Comparison of ENCODE assay signal across 9 cellular contexts in genomic region chr12:66189476-66189823, GRCh38. TPM values are rescaled to one million over a fixed set of nuclear protein-coding genes. Genes with fewer than 3 reads are reported as not detected.
DNase-seq lines count a peak whose midpoint lies in the region; ATAC-seq and TF ChIP-seq lines count a peak whose summit lies in the region.
"Had no signal": no experiment of that assay in that cellular context is flagged by ENCODE, and none has a peak within 500 bp of the region (broad histone marks: within the 10 kb centered on the region; RNA-seq: fewer than 3 reads in every experiment).

No MANE protein-coding gene starts in this region.

- H3K4me3 ChIP-seq in NT2/D1 (ENCODE audit: insufficient read length, low read depth): peak overlapping the region; percentile 68
- peak overlapping the region; percentile 65 for H3K4me3 ChIP-seq in fibroblast of villous mesenchyme (ENCODE audit: low read depth, low read length)
- H3K4me3 ChIP-seq in skeletal muscle tissue (ENCODE audit: low read length in 3 of 3): peak overlapping the region; percentile 60 to 74 (median 63)

- H3K27ac ChIP-seq in skeletal muscle tissue (ENCODE audit: low read depth, low read length): peak overlapping the region; percentile 76
- H3K27ac ChIP-seq: 22Rv1 had no signal

- H3K4me1 ChIP-seq in NT2/D1 (ENCODE audit: insufficient read depth, insufficient read length) (no peaks in the 10 kb centered on the region), skeletal muscle tissue (ENCODE audit: control insufficient read depth in 3 of 3, insufficient read depth in 3 of 3, low read length in 3 of 3) (peaks cover 0 to 12% (median 8%) of the 10 kb centered on the region in 3 donors)

- TF ChIP-seq CTCF in fibroblast of villous mesenchyme (IDR thresholded peaks at IDR 0.05; ENCODE audit: insufficient read depth, low read depth, low read length): no peak

- no peaks in the 10 kb centered on the region for H3K36me3 ChIP-seq in NT2/D1 (ENCODE audit: insufficient read depth, insufficient read length, low read length)
- no peaks in the 10 kb centered on the region for H3K36me3 ChIP-seq in skeletal muscle tissue (ENCODE audit: control insufficient read depth in 3 of 3, insufficient read depth in 3 of 3, low read length in 3 of 3)

- H3K9ac ChIP-seq in NT2/D1 (ENCODE audit: insufficient read length, low read depth) (peak overlapping the region; percentile 80), skeletal muscle tissue (ENCODE audit: low read depth in 1 of 3, low read length in 3 of 3) (peak overlapping the region; percentile 45 to 63 (median 54))

- ATAC-seq in GM19324 (IDR thresholded peaks at IDR 0.05; ENCODE audit: low FRiP score, unreplicated experiment): no peak
- ATAC-seq in GM18519 (IDR thresholded peaks at IDR 0.05; ENCODE audit: low FRiP score, unreplicated experiment): no peak

- H3K27me3 ChIP-seq in NT2/D1 (ENCODE audit: insufficient read depth, insufficient read length) (peaks cover 49% of the 10 kb centered on the region), skeletal muscle tissue (ENCODE audit: control insufficient read depth in 3 of 3, insufficient read depth in 3 of 3, low read length in 3 of 3) (peaks cover 9 to 13% (median 9%) of the 10 kb centered on the region in 3 donors)

- DNase-seq in DMS153 treated with DMSO at 0.1 percent for 48 hours (lab: John Stamatoyannopoulos, UW; ENCODE audit: unreplicated experiment) (peak; percentile 25), DMS153 (lab: John Stamatoyannopoulos, UW) (no peak), NT2/D1 (ENCODE audit: low read depth, low spot score) (no peak), fibroblast of villous mesenchyme (ENCODE audit: low read depth) (no peak), NCI-H2107 treated with DMSO at 0.1 percent for 48 hours (lab: John Stamatoyannopoulos, UW; ENCODE audit: unreplicated experiment) (no peak)

- H3K9me3 ChIP-seq in NT2/D1 (ENCODE audit: insufficient read depth, low read length) (no peaks in the 10 kb centered on the region), skeletal muscle tissue (ENCODE audit: control insufficient read depth in 3 of 3, low read length in 3 of 3) (no peaks in the 10 kb centered on the region)

RNA-seq across cellular contexts. Expression of gene IRAK3, which starts 0.4 kb away (rescaled TPM):
- 2.6 and 3.0 TPM in 2 replicates for total RNA-seq in fibroblast of villous mesenchyme
- 11.0 TPM for total RNA-seq in skeletal muscle tissue

RNA-seq across cellular contexts. Expression of gene TMBIM4, which starts 19.7 kb away (rescaled TPM):
- 80.5 and 175 TPM in 2 replicates for total RNA-seq in fibroblast of villous mesenchyme
- 28.7 TPM for total RNA-seq in skeletal muscle tissue

RNA-seq across cellular contexts. Expression of gene LLPH, which starts 58.9 kb away (rescaled TPM):
- total RNA-seq in fibroblast of villous mesenchyme (3.9 and 5.6 TPM in 2 replicates), skeletal muscle tissue (2.6 TPM)
